In the genomic region with DNA sequence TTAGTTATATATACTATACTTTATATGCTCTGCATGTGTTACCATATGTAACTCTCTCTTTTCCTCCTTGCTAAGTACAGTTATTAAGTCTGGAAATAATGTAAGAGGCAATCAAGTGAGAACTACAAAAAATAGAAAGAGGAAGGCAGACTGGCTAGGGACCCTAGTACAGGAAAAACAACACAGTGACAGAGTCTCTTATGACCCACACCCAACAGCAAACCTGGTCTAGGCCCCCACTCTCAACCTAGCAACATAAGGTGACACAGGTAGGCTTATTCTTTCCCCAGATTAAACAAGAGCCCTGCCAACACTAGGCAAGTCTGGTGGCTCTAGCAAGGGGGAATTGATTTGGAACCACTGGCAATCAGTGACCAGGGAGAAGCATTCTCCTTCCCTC, we compare ENCODE assay signal across 23 cellular contexts.
"Had no signal": no experiment of that assay in that cellular context is flagged by ENCODE, and none has a peak within 500 bp of the region (broad histone marks: within the 10 kb centered on the region; RNA-seq: fewer than 3 reads in every experiment).

No MANE protein-coding gene starts in this region.

- ATAC-seq: left cardiac atrium; left ventricle myocardium superior; psoas muscle; right lobe of liver; stimulated activated memory B cell treated with anti-CD40 and anti-IgM and Interleukin-4, amounts not matched to agents 10 μg/mL and 1 μg/mL and 100 μg/mL, for 72 hours had no signal

- H3K27ac ChIP-seq: dorsolateral prefrontal cortex, hepatocyte, neutrophil, psoas muscle, right lobe of liver, stomach, thoracic aorta, transverse colon had no signal

- H3K27me3 ChIP-seq: hepatocyte, neutrophil, right lobe of liver, stomach, transverse colon had no signal

- H3K4me1 ChIP-seq: psoas muscle, stomach, transverse colon had no signal

- H3K9me3 ChIP-seq: neutrophil, psoas muscle, right lobe of liver, stomach, thoracic aorta, transverse colon had no signal

- H3K4me3 Mint-ChIP-seq: stimulated activated memory B cell treated with anti-CD40 and anti-IgM and Interleukin-4, amounts not matched to agents 10 μg/mL and 1 μg/mL and 100 μg/mL, for 72 hours had no signal

- DNase-seq: cortex of kidney; dorsolateral prefrontal cortex; effector CD8-positive, alpha-beta T cell; foreskin melanocyte; head of caudate nucleus; kidney; left cardiac atrium; left ventricle myocardium superior; mesenchymal stem cell; midbrain; psoas muscle; retina; right lobe of liver; stimulated activated CD4-positive, alpha-beta T cell treated with anti-CD3 and anti-CD28 coated beads, Interleukin-4, amount 100 ng/mL, for 1 hour; stimulated activated CD8-positive, alpha-beta memory T cell treated with anti-CD3 and anti-CD28 coated beads, Interleukin-4, amount 100 ng/mL, for 48 hours; stomach; substantia nigra; transverse colon had no signal

- H3K79me2 ChIP-seq: hepatocyte had no signal

- H3K4me2 ChIP-seq: hepatocyte had no signal

- H3K4me3 ChIP-seq: dorsolateral prefrontal cortex, hepatocyte, lung, psoas muscle, right lobe of liver, stomach, thoracic aorta, transverse colon had no signal

- H3K36me3 Mint-ChIP-seq: stimulated activated memory B cell treated with anti-CD40 and anti-IgM and Interleukin-4, amounts not matched to agents 10 μg/mL and 1 μg/mL and 100 μg/mL, for 72 hours had no signal

- H3K36me3 ChIP-seq: right lobe of liver, stomach, thoracic aorta had no signal

- H3K27ac Mint-ChIP-seq: stimulated activated memory B cell treated with anti-CD40 and anti-IgM and Interleukin-4, amounts not matched to agents 10 μg/mL and 1 μg/mL and 100 μg/mL, for 72 hours had no signal

- H3K4me1 Mint-ChIP-seq: stimulated activated memory B cell treated with anti-CD40 and anti-IgM and Interleukin-4, amounts not matched to agents 10 μg/mL and 1 μg/mL and 100 μg/mL, for 72 hours had no signal

- H3K9me3 Mint-ChIP-seq: stimulated activated memory B cell treated with anti-CD40 and anti-IgM and Interleukin-4, amounts not matched to agents 10 μg/mL and 1 μg/mL and 100 μg/mL, for 72 hours had no signal
